Comparison of ENCODE assay signal across 17 cellular contexts in the genomic region with DNA sequence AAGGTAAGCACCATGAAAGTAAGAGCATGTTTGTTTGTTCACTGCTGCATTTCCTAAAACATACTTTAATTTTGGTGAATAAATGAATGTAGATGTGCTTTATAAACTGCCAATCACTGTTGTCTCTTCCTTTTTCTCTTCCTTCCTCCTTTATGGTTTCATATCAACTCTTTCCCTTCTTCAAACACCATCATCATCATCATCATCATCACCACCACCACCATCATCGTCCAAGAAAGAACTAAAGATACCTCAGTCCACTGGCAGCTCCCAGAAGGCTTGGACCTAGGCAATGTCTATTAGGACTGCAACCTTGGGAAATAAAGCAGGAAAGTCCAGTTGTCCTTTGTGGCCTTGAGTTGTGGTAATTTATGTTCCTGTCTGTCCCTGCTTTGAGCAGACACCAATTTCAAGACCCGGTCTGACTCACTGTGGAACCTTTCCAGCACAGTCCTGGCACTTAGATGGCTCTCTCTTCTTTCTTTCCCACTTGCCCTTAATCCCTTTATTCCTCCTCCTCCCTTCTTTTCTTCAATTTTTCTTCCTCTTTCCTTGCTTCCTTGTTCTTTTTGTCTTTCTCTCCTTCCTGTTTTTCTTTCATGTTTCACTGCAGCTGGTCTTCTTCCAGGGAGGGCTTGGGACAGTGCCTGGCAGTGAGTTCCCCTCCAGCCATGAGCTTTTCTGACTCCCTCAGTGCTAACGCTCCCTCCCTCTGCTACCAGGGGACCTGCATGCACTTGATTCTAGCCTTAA.
A peak's percentile ranks its signal among the peaks of the same experiment; 100 is the strongest.
DNase-seq lines count a peak whose midpoint lies in the region; ATAC-seq, FAIRE-seq and TF ChIP-seq lines count a peak whose summit lies in the region.
"Had no signal": no experiment of that assay in that cellular context is flagged by ENCODE, and none has a peak within 500 bp of the region (broad histone marks: within the 10 kb centered on the region; RNA-seq: fewer than 3 reads in every experiment).

No MANE protein-coding gene starts in this region.

- TF ChIP-seq CTCF in LNCaP clone FGC (IDR thresholded peaks at IDR 0.05; ENCODE audit: control insufficient read depth, extremely low read depth, insufficient read depth), result no peak
- no peak for TF ChIP-seq CTCF in suprapubic skin (IDR thresholded peaks at IDR 0.05)
- no peak for TF ChIP-seq CTCF in GM10266 (IDR thresholded peaks at IDR 0.05; ENCODE audit: control insufficient read depth, insufficient read depth, low read depth, missing control alignments)
- TF ChIP-seq CTCF in kidney (IDR thresholded peaks at IDR 0.05; ENCODE audit: borderline replicate concordance, extremely low read depth, insufficient read depth), result no peak

- peak overlapping the region; percentile 30 for H3K4me3 ChIP-seq in LNCaP clone FGC (ENCODE audit: low read depth, low read length)
- H3K4me3 ChIP-seq in esophagus (ENCODE audit: low read depth in 1 of 2, low read length in 2 of 2), result no peak overlapping the region
- no peak overlapping the region for H3K4me3 ChIP-seq in suprapubic skin
- no peak overlapping the region for H3K4me3 ChIP-seq in kidney (ENCODE audit: low read length in 2 of 2)
- H3K4me3 ChIP-seq: BLaER1 had no signal

- peaks cover 6 to 12% of the 10 kb centered on the region in 2 donors for H3K4me1 ChIP-seq in esophagus (ENCODE audit: control insufficient read depth in 2 of 2, insufficient read depth in 2 of 2, low read length in 1 of 2)
- H3K4me1 ChIP-seq in suprapubic skin, result peaks cover 41% of the 10 kb centered on the region
- H3K4me1 ChIP-seq in kidney (ENCODE audit: control insufficient read depth in 1 of 2, insufficient read depth in 1 of 2, low read depth in 1 of 2, low read length in 2 of 2), result peaks cover 7 to 8% of the 10 kb centered on the region in 2 donors
- H3K4me1 ChIP-seq: BLaER1 had no signal

- H3K9ac ChIP-seq in kidney (ENCODE audit: low read length in 2 of 2), result no peak overlapping the region
- H3K9ac ChIP-seq: BLaER1 had no signal

- intact Hi-C loops in kidney (cut with DNase I), result no loop called here

- DNase-seq in LNCaP clone FGC (ENCODE audit: low read depth) (no peak), medulla oblongata (ENCODE audit: extremely low spot score) (peak; percentile 54), suprapubic skin (ENCODE audit: low spot score in 2 of 2) (no peak), GM10266 (ENCODE audit: extremely low spot score) (no peak), kidney (no peak)
- DNase-seq: activated B cell treated with CpG ODN at 0.5 μM for 24 hours; activated T-cell treated with anti-CD3 and anti-CD28 coated beads, Interleukin-2, amount 50 U/mL, for 1 hour; effector memory CD8-positive, alpha-beta T cell; HCEC 1CT; NCI-H1417; NCI-H526 treated with DMSO at 0.1 percent for 48 hours had no signal

- ATAC-seq in SK-N-SH treated with all-trans-retinoic acid at 6 μM for 48 hours (no peak), GM18867 (IDR thresholded peaks at IDR 0.05; ENCODE audit: unreplicated experiment) (no peak)
- ATAC-seq: effector memory CD8-positive, alpha-beta T cell had no signal

- H3K36me3 ChIP-seq in esophagus (ENCODE audit: control insufficient read depth in 2 of 2, insufficient read depth in 2 of 2, low read length in 1 of 2), result no peaks in the 10 kb centered on the region
- no peaks in the 10 kb centered on the region for H3K36me3 ChIP-seq in suprapubic skin
- no peaks in the 10 kb centered on the region for H3K36me3 ChIP-seq in kidney (ENCODE audit: control insufficient read depth in 1 of 2, insufficient read depth in 2 of 2, low read length in 2 of 2)
- H3K36me3 ChIP-seq: BLaER1 had no signal

- no peak for TF ChIP-seq POLR2A in suprapubic skin (IDR thresholded peaks at IDR 0.05)

- TF ChIP-seq EP300 in suprapubic skin (IDR thresholded peaks at IDR 0.05), result no peak

- whole genome bisulfite sequencing in esophagus, 2 donors, result 49 to 61% methylated on average over 3 of the region's 3 CpGs
- 27% methylated on average over 3 of the region's 3 CpGs for WGBS in suprapubic skin

- H3K9me3 ChIP-seq in esophagus (ENCODE audit: control insufficient read depth in 2 of 2, insufficient read depth in 1 of 2, low read depth in 1 of 2, low read length in 1 of 2) (no peaks in the 10 kb centered on the region), suprapubic skin (no peaks in the 10 kb centered on the region), kidney (ENCODE audit: control insufficient read depth in 1 of 2, low read length in 2 of 2) (no peaks in the 10 kb centered on the region)
- H3K9me3 ChIP-seq: BLaER1 had no signal

- FAIRE-seq in kidney (lab: Jason Lieb, UNC), result no peak
- FAIRE-seq: astrocyte, G401.6 had no signal

- H3K27ac ChIP-seq in esophagus (ENCODE audit: low read depth in 2 of 2, low read length in 1 of 2), result peak overlapping the region; percentile 88 to 95
- H3K27ac ChIP-seq in suprapubic skin, result peak overlapping the region; percentile 67
- peak overlapping the region in 1 of 2 donors; percentile 59 for H3K27ac ChIP-seq in kidney (ENCODE audit: low read depth in 2 of 2, low read length in 2 of 2)
- H3K27ac ChIP-seq: BLaER1 had no signal

- H3K27me3 ChIP-seq in esophagus (ENCODE audit: control insufficient read depth in 1 of 2, insufficient read depth in 2 of 2, low read length in 2 of 2) (no peaks in the 10 kb centered on the region), suprapubic skin (no peaks in the 10 kb centered on the region)
- H3K27me3 ChIP-seq: BLaER1 had no signal

TF ChIP-seq in SK-N-SH treated with all-trans-retinoic acid at 6 μM for 48 hours, 23 proteins besides CTCF, POLR2A, EP300 and RAD21 (continues in another document):
- TF ChIP-seq, protein P1, sequence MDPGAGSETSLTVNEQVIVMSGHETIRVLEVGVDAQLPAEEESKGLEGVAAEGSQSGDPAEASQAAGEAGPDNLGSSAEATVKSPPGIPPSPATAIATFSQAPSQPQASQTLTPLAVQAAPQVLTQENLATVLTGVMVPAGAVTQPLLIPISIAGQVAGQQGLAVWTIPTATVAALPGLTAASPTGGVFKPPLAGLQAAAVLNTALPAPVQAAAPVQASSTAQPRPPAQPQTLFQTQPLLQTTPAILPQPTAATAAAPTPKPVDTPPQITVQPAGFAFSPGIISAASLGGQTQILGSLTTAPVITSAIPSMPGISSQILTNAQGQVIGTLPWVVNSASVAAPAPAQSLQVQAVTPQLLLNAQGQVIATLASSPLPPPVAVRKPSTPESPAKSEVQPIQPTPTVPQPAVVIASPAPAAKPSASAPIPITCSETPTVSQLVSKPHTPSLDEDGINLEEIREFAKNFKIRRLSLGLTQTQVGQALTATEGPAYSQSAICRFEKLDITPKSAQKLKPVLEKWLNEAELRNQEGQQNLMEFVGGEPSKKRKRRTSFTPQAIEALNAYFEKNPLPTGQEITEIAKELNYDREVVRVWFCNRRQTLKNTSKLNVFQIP (CRISPR knock-in tag; IDR thresholded peaks at IDR 0.05; ENCODE audit: borderline replicate concordance, low read depth), result no peak
- TF ChIP-seq RARB (CRISPR knock-in tag; IDR thresholded peaks at IDR 0.05) (no peak), CREB5 (CRISPR knock-in tag; IDR thresholded peaks at IDR 0.05; ENCODE audit: low read depth) (no peak), ISL1 (CRISPR knock-in tag; IDR thresholded peaks at IDR 0.05) (no peak), PPARA (CRISPR knock-in tag; IDR thresholded peaks at IDR 0.05; ENCODE audit: borderline replicate concordance) (no peak), ZNF70 (CRISPR knock-in tag; IDR thresholded peaks at IDR 0.05) (no peak), OSR1 (CRISPR knock-in tag; IDR thresholded peaks at IDR 0.05) (no peak), CSDC2 (CRISPR knock-in tag; IDR thresholded peaks at IDR 0.05) (no peak), TCF4 (CRISPR knock-in tag; IDR thresholded peaks at IDR 0.05; ENCODE audit: borderline replicate concordance) (no peak), CSRNP3 (CRISPR knock-in tag; IDR thresholded peaks at IDR 0.05) (no peak), ZNF8 (CRISPR knock-in tag; IDR thresholded peaks at IDR 0.05) (no peak), SNAI2 (CRISPR knock-in tag; IDR thresholded peaks at IDR 0.05) (no peak), GLIS3 (CRISPR knock-in tag; IDR thresholded peaks at IDR 0.05) (no peak)
- TF ChIP-seq, protein P2, sequence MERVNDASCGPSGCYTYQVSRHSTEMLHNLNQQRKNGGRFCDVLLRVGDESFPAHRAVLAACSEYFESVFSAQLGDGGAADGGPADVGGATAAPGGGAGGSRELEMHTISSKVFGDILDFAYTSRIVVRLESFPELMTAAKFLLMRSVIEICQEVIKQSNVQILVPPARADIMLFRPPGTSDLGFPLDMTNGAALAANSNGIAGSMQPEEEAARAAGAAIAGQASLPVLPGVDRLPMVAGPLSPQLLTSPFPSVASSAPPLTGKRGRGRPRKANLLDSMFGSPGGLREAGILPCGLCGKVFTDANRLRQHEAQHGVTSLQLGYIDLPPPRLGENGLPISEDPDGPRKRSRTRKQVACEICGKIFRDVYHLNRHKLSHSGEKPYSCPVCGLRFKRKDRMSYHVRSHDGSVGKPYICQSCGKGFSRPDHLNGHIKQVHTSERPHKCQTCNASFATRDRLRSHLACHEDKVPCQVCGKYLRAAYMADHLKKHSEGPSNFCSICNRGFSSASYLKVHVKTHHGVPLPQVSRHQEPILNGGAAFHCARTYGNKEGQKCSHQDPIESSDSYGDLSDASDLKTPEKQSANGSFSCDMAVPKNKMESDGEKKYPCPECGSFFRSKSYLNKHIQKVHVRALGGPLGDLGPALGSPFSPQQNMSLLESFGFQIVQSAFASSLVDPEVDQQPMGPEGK (CRISPR knock-in tag; IDR thresholded peaks at IDR 0.05; ENCODE audit: borderline replicate concordance), result no peak
